11 cellular contexts compared by ENCODE assay signal in genomic region chr5:158234323-158235158, GRCh38.
DNase-seq lines count a peak whose midpoint lies in the region; ATAC-seq and TF ChIP-seq lines count a peak whose summit lies in the region.
"Had no signal": no experiment of that assay in that cellular context is flagged by ENCODE, and none has a peak within 500 bp of the region (broad histone marks: within the 10 kb centered on the region; RNA-seq: fewer than 3 reads in every experiment).

No MANE protein-coding gene starts in this region.

- H3K9me3 ChIP-seq in right atrium auricular region, result no peaks in the 10 kb centered on the region

- H3K27ac ChIP-seq in right atrium auricular region, result no peak overlapping the region

- no peaks in the 10 kb centered on the region for H3K36me3 ChIP-seq in right atrium auricular region

- H3K4me1 ChIP-seq in right atrium auricular region, result no peaks in the 10 kb centered on the region

- ATAC-seq in HG02885 (IDR thresholded peaks at IDR 0.05; ENCODE audit: poor library complexity, unreplicated experiment) (no peak), HG03159 (IDR thresholded peaks at IDR 0.05; ENCODE audit: unreplicated experiment) (no peak)

- no peaks in the 10 kb centered on the region for H3K27me3 ChIP-seq in right atrium auricular region

- peak; percentile 26 for DNase-seq in AG20443 (ENCODE audit: low spot score)
- peak; percentile 38 for DNase-seq in HT1080 (ENCODE audit: low read depth)
- DNase-seq in RPMI8226, result peak; percentile 22
- DNase-seq in iris pigment epithelial cell (ENCODE audit: low read depth), result peak; percentile 21
- DNase-seq in right atrium auricular region (ENCODE audit: low spot score), result no peak
- DNase-seq in activated naive CD4-positive, alpha-beta T cell treated with Interleukin-2 at 50 U/mL for 16 hours, result no peak
- DNase-seq: activated CD4-positive, alpha-beta T cell treated with anti-CD3 and anti-CD28 coated beads for 4 hours; CD4-positive, alpha-beta memory T cell; SIG-M5 had no signal

- no peak for TF ChIP-seq CTCF in right atrium auricular region (IDR thresholded peaks at IDR 0.05)

- no peak overlapping the region for H3K4me3 ChIP-seq in right atrium auricular region

Comparison
In these comparisons a context has a peak if more than half of its experiments do, and no peak if none do; other contexts are left out.
1. DNase-seq: peak in AG20443 (single experiment), HT1080 (single experiment), RPMI8226 (single experiment) and iris pigment epithelial cell (single experiment); none in right atrium auricular region (single experiment) and activated naive CD4-positive, alpha-beta T cell treated with Interleukin-2 at 50 U/mL for 16 hours (single experiment).